2 cellular contexts compared by ENCODE assay signal in the genomic region with DNA sequence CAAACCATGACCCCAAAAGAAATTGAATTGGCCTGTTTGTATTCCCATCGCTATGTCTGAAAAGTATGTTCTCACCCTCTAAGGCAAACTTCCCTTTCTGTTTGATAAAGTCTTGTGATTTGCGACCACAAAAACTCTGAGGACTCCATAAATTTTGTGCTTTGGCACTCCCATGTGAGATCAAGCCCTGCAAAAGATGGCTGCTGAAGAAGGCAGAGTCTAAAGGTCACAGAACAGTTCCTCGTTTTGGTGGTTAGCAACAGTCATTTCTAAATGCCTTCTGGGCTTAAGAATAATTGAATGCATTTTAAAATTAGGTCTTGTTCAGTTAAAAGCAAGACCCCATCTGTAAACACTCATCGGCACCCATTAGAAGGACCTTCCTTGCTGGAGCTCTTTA.
TF ChIP-seq lines count a peak whose summit lies in the region.

No MANE protein-coding gene starts in this region.

TF ChIP-seq in GM12878, 131 proteins besides CTCF, POLR2A, EP300 and RAD21 (continued from another document and continues in another):
- TF ChIP-seq MEF2B (IDR thresholded peaks at IDR 0.05; ENCODE audit: partially characterized antibody, poor library complexity, severe bottlenecking) (peak; percentile 91), MXI1 (IDR thresholded peaks at IDR 0.05; ENCODE audit: low read depth, low read length) (peak; percentile 66; the same call in 1 of the 2 replicates), IKZF2 (IDR thresholded peaks at IDR 0.05) (peak; percentile 95 to 96), POLR2AphosphoS2 (IDR thresholded peaks at IDR 0.05; ENCODE audit: low read depth, low read length) (no peak), ZBTB4 (CRISPR knock-in tag; IDR thresholded peaks at IDR 0.05) (no peak), RELB (IDR thresholded peaks at IDR 0.05; ENCODE audit: low read depth) (peak; percentile 87), IRF4 (IDR thresholded peaks at IDR 0.05; ENCODE audit: low read depth, low read length) (peak; percentile 94), BRCA1 (IDR thresholded peaks at IDR 0.05; ENCODE audit: low read depth, low read length) (no peak), GATAD2B (conservative IDR thresholded peaks at IDR 0.05; ENCODE audit: low read depth) (peak; percentile 85), NFIC (IDR thresholded peaks at IDR 0.05; ENCODE audit: low read depth, low read length) (peak; percentile 83), MYB (IDR thresholded peaks at IDR 0.05; ENCODE audit: borderline replicate concordance, low read depth, low read length) (no peak), MEF2A (IDR thresholded peaks at IDR 0.05; ENCODE audit: insufficient read depth, low read depth, low read length) (0 out of 2 replicates have a peak, but pooled peaks have one; percentile 36), TCF12 (IDR thresholded peaks at IDR 0.05; ENCODE audit: low read depth, low read length) (0 out of 2 replicates have a peak, but pooled peaks have one; percentile 35), TCF7 (IDR thresholded peaks at IDR 0.05; ENCODE audit: borderline replicate concordance) (no peak), KLF5 (IDR thresholded peaks at IDR 0.05; ENCODE audit: partially characterized antibody) (peak; percentile 30), CBFB (IDR thresholded peaks at IDR 0.05; ENCODE audit: low read depth) (0 out of 2 replicates have a peak, but pooled peaks have one; percentile 60), DPF2 (IDR thresholded peaks at IDR 0.05) (peak; percentile 100), BACH1 (IDR thresholded peaks at IDR 0.05; ENCODE audit: borderline replicate concordance) (peak; percentile 91; the same call in 1 of the 2 replicates), RUNX3 (IDR thresholded peaks at IDR 0.05; ENCODE audit: low read length) (peak; percentile 99), FOXM1 (IDR thresholded peaks at IDR 0.05; ENCODE audit: low read depth, low read length) (peak; percentile 75), ZNF217 (IDR thresholded peaks at IDR 0.05) (peak; percentile 33), ATF2 (IDR thresholded peaks at IDR 0.05; ENCODE audit: low read length) (peak; percentile 76), PAX8 (IDR thresholded peaks at IDR 0.05) (no peak), SRF (IDR thresholded peaks at IDR 0.05; ENCODE audit: low read depth in 2 of 2, low read length in 2 of 2) (no peak), NR2F1 (conservative IDR thresholded peaks at IDR 0.05) (peak; percentile 99)

TF ChIP-seq in SK-N-SH treated with all-trans-retinoic acid at 6 μM for 48 hours, 23 proteins besides CTCF, POLR2A, EP300 and RAD21 (continued from another document):
- TF ChIP-seq PATZ1 (CRISPR knock-in tag; IDR thresholded peaks at IDR 0.05; ENCODE audit: borderline replicate concordance) (no peak), GLIS3 (CRISPR knock-in tag; IDR thresholded peaks at IDR 0.05) (no peak), ZNF565 (CRISPR knock-in tag; conservative IDR thresholded peaks at IDR 0.05; ENCODE audit: low read depth) (no peak), TSHZ2 (CRISPR knock-in tag; IDR thresholded peaks at IDR 0.05) (no peak), ESRRG (CRISPR knock-in tag; IDR thresholded peaks at IDR 0.05) (no peak), ZNF70 (CRISPR knock-in tag; IDR thresholded peaks at IDR 0.05) (no peak), OSR1 (CRISPR knock-in tag; IDR thresholded peaks at IDR 0.05) (no peak), RARB (CRISPR knock-in tag; IDR thresholded peaks at IDR 0.05) (no peak), CSDC2 (CRISPR knock-in tag; IDR thresholded peaks at IDR 0.05) (no peak), SNAI2 (CRISPR knock-in tag; IDR thresholded peaks at IDR 0.05) (no peak), PPARA (CRISPR knock-in tag; IDR thresholded peaks at IDR 0.05; ENCODE audit: borderline replicate concordance) (no peak), ISL1 (CRISPR knock-in tag; IDR thresholded peaks at IDR 0.05) (no peak), TCF4 (CRISPR knock-in tag; IDR thresholded peaks at IDR 0.05; ENCODE audit: borderline replicate concordance) (no peak)
- TF ChIP-seq, protein P1, sequence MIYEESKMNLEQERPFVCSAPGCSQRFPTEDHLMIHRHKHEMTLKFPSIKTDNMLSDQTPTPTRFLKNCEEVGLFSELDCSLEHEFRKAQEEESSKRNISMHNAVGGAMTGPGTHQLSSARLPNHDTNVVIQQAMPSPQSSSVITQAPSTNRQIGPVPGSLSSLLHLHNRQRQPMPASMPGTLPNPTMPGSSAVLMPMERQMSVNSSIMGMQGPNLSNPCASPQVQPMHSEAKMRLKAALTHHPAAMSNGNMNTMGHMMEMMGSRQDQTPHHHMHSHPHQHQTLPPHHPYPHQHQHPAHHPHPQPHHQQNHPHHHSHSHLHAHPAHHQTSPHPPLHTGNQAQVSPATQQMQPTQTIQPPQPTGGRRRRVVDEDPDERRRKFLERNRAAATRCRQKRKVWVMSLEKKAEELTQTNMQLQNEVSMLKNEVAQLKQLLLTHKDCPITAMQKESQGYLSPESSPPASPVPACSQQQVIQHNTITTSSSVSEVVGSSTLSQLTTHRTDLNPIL (CRISPR knock-in tag; IDR thresholded peaks at IDR 0.05; ENCODE audit: low read depth) = no peak
TF ChIP-seq in SK-N-SH treated with all-trans-retinoic acid at 6 μM for 48 hours: peak in this region for 0.
